In genomic region chr13:22926176-22927007, GRCh38 we compare ENCODE assay signal across 8 cellular contexts.
A peak's percentile ranks its signal among the peaks of the same experiment; 100 is the strongest.
DNase-seq lines count a peak whose midpoint lies in the region; ATAC-seq and TF ChIP-seq lines count a peak whose summit lies in the region.

No MANE protein-coding gene starts in this region.

- H3K9me3 ChIP-seq in CD8-positive, alpha-beta T cell (ENCODE audit: low read length): no peaks in the 10 kb centered on the region

- ATAC-seq in left cardiac atrium (peak; percentile 95 to 99), GM21619 (IDR thresholded peaks at IDR 0.05; ENCODE audit: unreplicated experiment) (no peak)
- ATAC-seq in CD8-positive, alpha-beta T cell: no peak

- CTCF ChIA-PET in CD8-positive, alpha-beta T cell (lab: Charles Lee): no interaction called here

- POLR2A ChIA-PET in CD8-positive, alpha-beta T cell (lab: Charles Lee): no interaction called here

- H3K4me1 Mint-ChIP-seq in progenitor cell of endocrine pancreas (ENCODE audit: low read depth): peaks cover 6% of the 10 kb centered on the region
- peaks cover 4% of the 10 kb centered on the region for H3K4me1 Mint-ChIP-seq in CD8-positive, alpha-beta T cell (ENCODE audit: low read depth)

- in situ Hi-C loops in G401 (cut with HindIII; ENCODE audit: low sequenced_read_pairs): no loop called here

- DNase-seq in G401 (ENCODE audit: low spot score) (peak; percentile 47), NCI-H460 (ENCODE audit: extremely low read depth, low read depth) (peak; percentile 43), left cardiac atrium (peak; percentile 87), progenitor cell of endocrine pancreas (ENCODE audit: low spot score, unreplicated experiment) (no peak), SHP77 (lab: John Stamatoyannopoulos, UW) (no peak), activated gamma-delta T cell (lab: John Stamatoyannopoulos, UW) (no peak)
- DNase-seq in CD8-positive, alpha-beta T cell: no peak

- H3K36me3 ChIP-seq in CD8-positive, alpha-beta T cell (ENCODE audit: insufficient read depth, low read length): no peaks in the 10 kb centered on the region

- H3K4me3 ChIP-seq in CD8-positive, alpha-beta T cell (ENCODE audit: low read depth, low read length): no peak overlapping the region

- no peak for TF ChIP-seq CTCF in progenitor cell of endocrine pancreas (IDR thresholded peaks at IDR 0.05; ENCODE audit: unreplicated experiment)
- no peak for TF ChIP-seq CTCF in CD8-positive, alpha-beta T cell (IDR thresholded peaks at IDR 0.05)

- H3K36me3 Mint-ChIP-seq in progenitor cell of endocrine pancreas (ENCODE audit: insufficient read depth): no peaks in the 10 kb centered on the region
- no peaks in the 10 kb centered on the region for H3K36me3 Mint-ChIP-seq in CD8-positive, alpha-beta T cell

- H3K27me3 ChIP-seq in CD8-positive, alpha-beta T cell (ENCODE audit: insufficient read depth, low read length): no peaks in the 10 kb centered on the region

- H3K4me3 Mint-ChIP-seq in progenitor cell of endocrine pancreas (ENCODE audit: low read depth): peak overlapping the region; percentile 68
- no peak overlapping the region for H3K4me3 Mint-ChIP-seq in CD8-positive, alpha-beta T cell

- peaks cover 30% of the 10 kb centered on the region for H3K27me3 Mint-ChIP-seq in progenitor cell of endocrine pancreas
- H3K27me3 Mint-ChIP-seq in CD8-positive, alpha-beta T cell (ENCODE audit: low read depth): peaks cover 22% of the 10 kb centered on the region

- peak overlapping the region; percentile 80 for H3K27ac Mint-ChIP-seq in progenitor cell of endocrine pancreas
- no peak overlapping the region for H3K27ac Mint-ChIP-seq in CD8-positive, alpha-beta T cell

- H3K4me1 ChIP-seq in CD8-positive, alpha-beta T cell (ENCODE audit: insufficient read depth, low read length): no peaks in the 10 kb centered on the region

- intact Hi-C loops in left cardiac atrium (cut with DNase I): no loop called here
- intact Hi-C loops in CD8-positive, alpha-beta T cell (cut with DNase I, micrococcal nuclease): no loop called here

- H3K27ac ChIP-seq in CD8-positive, alpha-beta T cell (ENCODE audit: low read depth, low read length): no peak overlapping the region

- H3K9me3 Mint-ChIP-seq in progenitor cell of endocrine pancreas (ENCODE audit: low read depth): no peaks in the 10 kb centered on the region
- H3K9me3 Mint-ChIP-seq in CD8-positive, alpha-beta T cell: no peaks in the 10 kb centered on the region

Comparison
In these comparisons a context has a peak if more than half of its experiments do, and no peak if none do; other contexts are left out.
1. DNase-seq: peak in G401 (single experiment), NCI-H460 (single experiment) and left cardiac atrium (single experiment); none in progenitor cell of endocrine pancreas (single experiment), SHP77 (0 of 2), activated gamma-delta T cell (single experiment) and CD8-positive, alpha-beta T cell (0 of 7).
2. ATAC-seq: peak in left cardiac atrium (2 of 2); none in GM21619 (single experiment) and CD8-positive, alpha-beta T cell (single experiment).